ENCODE assay signal across 8 cellular contexts in genomic region chr2:96265840-96266569, GRCh38.
DNase-seq lines count a peak whose midpoint lies in the region; FAIRE-seq and TF ChIP-seq lines count a peak whose summit lies in the region.

CIAO1 (plus strand) TSS chr2:96266225; CDS start chr2:96266351, 126 bp downstream.
TMEM127 (minus strand) TSS chr2:96265997; CDS start chr2:96265381, 616 bp downstream.

- no peaks in the 10 kb centered on the region for H3K9me3 Mint-ChIP-seq in nephron
- H3K9me3 Mint-ChIP-seq in stimulated activated naive CD8-positive, alpha-beta T cell treated with anti-CD3 and anti-CD28 coated beads, Interleukin-15, Interleukin-2, amounts not matched to agents 100 ng/mL and 50 ng/mL, for 24 hours = no peaks in the 10 kb centered on the region

- no peaks in the 10 kb centered on the region for H3K9me3 ChIP-seq in Loucy (ENCODE audit: insufficient read depth, low read depth, low read length)

- H2AFZ ChIP-seq in Loucy (ENCODE audit: low read length) = peak within 1 kb of the TSS; percentile 93

- H3F3A ChIP-seq in Loucy (ENCODE audit: low read depth) = no peaks in the 10 kb centered on the region

- peak within 1 kb of the TSS; percentile 82 to 97 (median 93) for H3K27ac Mint-ChIP-seq in nephron
- H3K27ac Mint-ChIP-seq in stimulated activated naive CD8-positive, alpha-beta T cell treated with anti-CD3 and anti-CD28 coated beads, Interleukin-15, Interleukin-2, amounts not matched to agents 100 ng/mL and 50 ng/mL, for 24 hours = peak within 1 kb of the TSS; percentile 98

- peak within 1 kb of the TSS; percentile 84 for H3K4me2 ChIP-seq in Loucy (ENCODE audit: low read depth, low read length, poor library complexity, severe bottlenecking)

- no peak for TF ChIP-seq CTCF in Loucy (conservative IDR thresholded peaks at IDR 0.05; ENCODE audit: low read length)
- TF ChIP-seq CTCF in fibroblast of pulmonary artery (IDR thresholded peaks at IDR 0.05; ENCODE audit: low read length, missing control alignments) = no peak
- peak; percentile 23 to 51 (median 38) for TF ChIP-seq CTCF in nephron (IDR thresholded peaks at IDR 0.05; ENCODE audit: unreplicated experiment in 3 of 3)

- H3K79me2 ChIP-seq in Loucy (ENCODE audit: insufficient read depth, low read length) = peaks cover 75% of the 10 kb centered on the region

- H3K4me1 ChIP-seq in Loucy (ENCODE audit: insufficient read depth, low read length, poor library complexity, severe bottlenecking) = peaks cover 31% of the 10 kb centered on the region

- no peaks in the 10 kb centered on the region for H3K9me2 ChIP-seq in Loucy (replicated peaks; ENCODE audit: low read depth, low read length)

- H3K36me3 Mint-ChIP-seq in nephron (ENCODE audit: low read depth) = peaks cover 27% of the 10 kb centered on the region
- H3K36me3 Mint-ChIP-seq in stimulated activated naive CD8-positive, alpha-beta T cell treated with anti-CD3 and anti-CD28 coated beads, Interleukin-15, Interleukin-2, amounts not matched to agents 100 ng/mL and 50 ng/mL, for 24 hours (ENCODE audit: low read depth) = peaks cover 49% of the 10 kb centered on the region

- H4K20me1 ChIP-seq in Loucy (ENCODE audit: insufficient read depth, low read length, poor library complexity, severe bottlenecking) = peaks cover 57% of the 10 kb centered on the region

- H3K27me3 ChIP-seq in Loucy (ENCODE audit: insufficient read depth, low read length, poor library complexity, severe bottlenecking) = no peaks in the 10 kb centered on the region

- peaks cover 23% of the 10 kb centered on the region for H3K4me1 Mint-ChIP-seq in nephron
- peaks cover 54% of the 10 kb centered on the region for H3K4me1 Mint-ChIP-seq in stimulated activated naive CD8-positive, alpha-beta T cell treated with anti-CD3 and anti-CD28 coated beads, Interleukin-15, Interleukin-2, amounts not matched to agents 100 ng/mL and 50 ng/mL, for 24 hours (ENCODE audit: low read depth)

- H3K9ac ChIP-seq in Loucy (ENCODE audit: low read depth, low read length, poor library complexity, severe bottlenecking) = peak within 1 kb of the TSS; percentile 92

- peaks cover 15% of the 10 kb centered on the region; the same call in 1 of the 2 replicates for H3K36me3 ChIP-seq in Loucy (ENCODE audit: insufficient read depth, low read length)

- DNase-seq in ELR (ENCODE audit: low read depth) (peak; percentile 98), H54 (ENCODE audit: insufficient read length, low spot score) (peak; percentile 96), fibroblast of pulmonary artery (ENCODE audit: low read depth) (peak; percentile 98)
- DNase-seq in activated T-helper 9 cell treated with anti-CD3 and anti-CD28 coated beads, Interleukin-2, amount 50 U/mL, for 16 hours (ENCODE audit: low read depth) = peak; percentile 98

- peak within 1 kb of the TSS; percentile 94 for H3K4me3 ChIP-seq in Loucy (ENCODE audit: low read length, poor library complexity, severe bottlenecking)
- peak within 1 kb of the TSS; percentile 79 for H3K4me3 ChIP-seq in fibroblast of pulmonary artery (replicated peaks; ENCODE audit: low read depth, low read length)

- H3K27me3 Mint-ChIP-seq in nephron (ENCODE audit: low read depth) = no peaks in the 10 kb centered on the region
- H3K27me3 Mint-ChIP-seq in stimulated activated naive CD8-positive, alpha-beta T cell treated with anti-CD3 and anti-CD28 coated beads, Interleukin-15, Interleukin-2, amounts not matched to agents 100 ng/mL and 50 ng/mL, for 24 hours = no peaks in the 10 kb centered on the region

- TF ChIP-seq POLR2A in H54 (IDR thresholded peaks at IDR 0.05; ENCODE audit: low read depth, low read length) (peak; percentile 72), Raji (IDR thresholded peaks at IDR 0.05; ENCODE audit: insufficient read depth, low read depth, low read length) (peak; percentile 89)

- no peak for FAIRE-seq in H54 (lab: Jason Lieb, UNC)

- H3K4me3 Mint-ChIP-seq in nephron = peak within 1 kb of the TSS; percentile 97 to 100 (median 97)
- peak within 1 kb of the TSS; percentile 99 for H3K4me3 Mint-ChIP-seq in stimulated activated naive CD8-positive, alpha-beta T cell treated with anti-CD3 and anti-CD28 coated beads, Interleukin-15, Interleukin-2, amounts not matched to agents 100 ng/mL and 50 ng/mL, for 24 hours

Comparison
In these comparisons a context has a peak if more than half of its experiments do, and no peak if none do; other contexts are left out.
1. Peak in every context shown above with its lines: DNase-seq and H3K4me3 ChIP-seq.
2. CTCF ChIP-seq: peak in nephron (3 of 3); none in Loucy (single experiment) and fibroblast of pulmonary artery (single experiment).